ENCODE assay signal across 9 cellular contexts in genomic region chr7:149284850-149285580, GRCh38. TPM values are rescaled to one million over a fixed set of nuclear protein-coding genes. Genes with fewer than 3 reads are reported as not detected.
DNase-seq lines count a peak whose midpoint lies in the region; ATAC-seq, FAIRE-seq and TF ChIP-seq lines count a peak whose summit lies in the region.
"Had no signal": no experiment of that assay in that cellular context is flagged by ENCODE, and none has a peak within 500 bp of the region (broad histone marks: within the 10 kb centered on the region; RNA-seq: fewer than 3 reads in every experiment).

No MANE protein-coding gene starts in this region.

- peak overlapping the region; percentile 96 for H3K4me2 ChIP-seq in endothelial cell of umbilical vein (ENCODE audit: insufficient read depth, low read length)

- no peak for TF ChIP-seq CTCF in endothelial cell of umbilical vein (IDR thresholded peaks at IDR 0.05; ENCODE audit: extremely low read depth in 1 of 2, insufficient read depth in 1 of 2, low read depth in 1 of 2, low read length in 2 of 2)

- H3K79me2 ChIP-seq in endothelial cell of umbilical vein (ENCODE audit: control insufficient read depth, insufficient read depth, low read length) = no peaks in the 10 kb centered on the region

- TF ChIP-seq POLR2A in endothelial cell of umbilical vein (IDR thresholded peaks at IDR 0.05; ENCODE audit: low read depth, low read length) = peak; percentile 80

- FAIRE-seq in endothelial cell of umbilical vein (lab: Jason Lieb, UNC) = peak; percentile 92
- FAIRE-seq: colon had no signal

- dilution Hi-C loops in endothelial cell of umbilical vein (cut with MboI; ENCODE audit: extremely low pct_ligation_motif_present, low sequenced_read_pairs) = no loop called here

- no peaks in the 10 kb centered on the region for H3K27me3 ChIP-seq in endothelial cell of umbilical vein (ENCODE audit: control insufficient read depth in 2 of 2, insufficient read depth in 2 of 2, low read length in 2 of 2)

- H3K4me1 ChIP-seq in endothelial cell of umbilical vein (ENCODE audit: control insufficient read depth, extremely low read depth, insufficient read depth, low read length) = peaks cover 9% of the 10 kb centered on the region

- intact Hi-C loops in endothelial cell of umbilical vein (cut with micrococcal nuclease) = loop anchor here (1.0 to 10.0 kb wide), 3 partner anchors 23 to 340 kb away; partner anchors contain the start of genes ZNF212 and ZNF783

- peak overlapping the region; percentile 43 to 76 (median 73) for H3K4me3 ChIP-seq in endothelial cell of umbilical vein (replicated peaks in 1 of 3; ENCODE audit: insufficient read depth in 1 of 3, low read depth in 1 of 3, low read length in 3 of 3)

- H3K9me3 ChIP-seq in endothelial cell of umbilical vein (replicated peaks; ENCODE audit: control insufficient read depth, insufficient read depth, low read length) = no peaks in the 10 kb centered on the region

- peaks cover 0 to 3% of the 10 kb centered on the region in 2 experiments for H3K36me3 ChIP-seq in endothelial cell of umbilical vein (ENCODE audit: control insufficient read depth in 2 of 2, extremely low read depth in 1 of 2, insufficient read depth in 2 of 2, low read length in 2 of 2)

- H2AFZ ChIP-seq in endothelial cell of umbilical vein (ENCODE audit: low read depth, low read length) = peak overlapping the region; percentile 94

- no peaks in the 10 kb centered on the region for H3K9me1 ChIP-seq in endothelial cell of umbilical vein (replicated peaks; ENCODE audit: control insufficient read depth, extremely low read depth, insufficient read depth, low read length)

- ATAC-seq in HG03457 (IDR thresholded peaks at IDR 0.05; ENCODE audit: unreplicated experiment) = peak; percentile 92

- H3K27ac ChIP-seq in endothelial cell of umbilical vein (ENCODE audit: insufficient read depth, low read depth, low read length) = no peak overlapping the region

- CTCF ChIA-PET in endothelial cell of umbilical vein (lab: Charles Lee) = interaction anchor here (0.6 to 2.1 kb wide), 6 partner anchors 10 to 314 kb away, joined by 3 to 19 read pairs (median 3); partner anchors contain the start of gene ZNF783

- DNase-seq in C1 segment of cervical spinal cord (lab: John Stamatoyannopoulos, UW) = peak; percentile 26 to 90 (median 85)
- DNase-seq in GM19240 (ENCODE audit: insufficient read length, low spot score) = peak; percentile 91
- peak; percentile 95 for DNase-seq in NCI-H774 (lab: John Stamatoyannopoulos, UW)
- peak; percentile 98 for DNase-seq in activated CD8-positive, alpha-beta memory T cell treated with anti-CD3 and anti-CD28 coated beads, Interleukin-2, amount 50 U/mL, for 48 hours
- peak; percentile 95 for DNase-seq in endothelial cell of umbilical vein (ENCODE audit: low read depth, low spot score)
- DNase-seq in middle frontal gyrus (ENCODE audit: extremely low spot score, low spot score) = peak; percentile 83
- DNase-seq in stimulated activated CD8-positive, alpha-beta memory T cell treated with anti-CD3 and anti-CD28 coated beads, Interleukin-2, amount 100 ng/mL, for 1 hour (ENCODE audit: low read depth in 2 of 2) = peak; percentile 94 to 96

- no TSS peak for BruUV-seq in endothelial cell of umbilical vein (replicated peaks; lab: Mats Ljungman, UMichigan)

- H3K9ac ChIP-seq in endothelial cell of umbilical vein (replicated peaks; ENCODE audit: extremely low read depth, insufficient read depth, low read length) = peak overlapping the region; percentile 54

- POLR2A ChIA-PET in endothelial cell of umbilical vein (lab: Charles Lee) = no interaction called here

- H4K20me1 ChIP-seq in endothelial cell of umbilical vein (replicated peaks; ENCODE audit: control insufficient read depth, extremely low read depth, insufficient read depth, low read length) = no peaks in the 10 kb centered on the region

TF ChIP-seq in endothelial cell of umbilical vein, 7 proteins besides CTCF, POLR2A, EP300 and RAD21:
- TF ChIP-seq JUN (IDR thresholded peaks at IDR 0.05; ENCODE audit: borderline replicate concordance, insufficient read depth, insufficient read length, low read depth) = no peak
- peak; percentile 43 for TF ChIP-seq MAX (IDR thresholded peaks at IDR 0.05; ENCODE audit: insufficient read depth, insufficient read length)
- TF ChIP-seq POLR2AphosphoS5 (IDR thresholded peaks at IDR 0.05; ENCODE audit: insufficient read depth, low read depth, low read length) = peak; percentile 85

RNA-seq across cellular contexts. Expression of gene ZNF783, which starts 23.0 kb away (rescaled TPM):
- total RNA-seq in endothelial cell of umbilical vein = 9.2 and 9.8 TPM in 2 replicates
- polyA plus RNA-seq in endothelial cell of umbilical vein = 7.3 and 8.0 TPM in 2 replicates
- polyA plus RNA-seq in endothelial cell of umbilical vein (2011; cell fraction: cytosol; rRNA removed) = 4.2 and 5.5 TPM in 2 replicates
- 39.4 and 41.8 TPM in 2 replicates for polyA plus RNA-seq in endothelial cell of umbilical vein (2011; cell fraction: nucleus; rRNA removed)
- 3.9 and 5.4 TPM in 2 replicates for polyA plus RNA-seq in endothelial cell of umbilical vein (2012)
- polyA minus RNA-seq in endothelial cell of umbilical vein = 6.9 and 10.7 TPM in 2 replicates
- 3.9 TPM for polyA minus RNA-seq in endothelial cell of umbilical vein (2011; cell fraction: cytosol; rRNA and poly(A)+ RNA removed)
- 7.7 and 10.1 TPM in 2 replicates for polyA minus RNA-seq in endothelial cell of umbilical vein (2011; cell fraction: nucleus; rRNA and poly(A)+ RNA removed)

RNA-seq across cellular contexts. Expression of gene ZNF212, which starts 45.6 kb away (rescaled TPM):
- 9.0 and 9.2 TPM in 2 replicates for total RNA-seq in endothelial cell of umbilical vein
- polyA plus RNA-seq in endothelial cell of umbilical vein = 3.3 and 3.6 TPM in 2 replicates
- 3.9 and 4.0 TPM in 2 replicates for polyA plus RNA-seq in endothelial cell of umbilical vein (2011; cell fraction: cytosol; rRNA removed)
- 12.3 and 13.1 TPM in 2 replicates for polyA plus RNA-seq in endothelial cell of umbilical vein (2011; cell fraction: nucleus; rRNA removed)
- 3.3 and 4.6 TPM in 2 replicates for polyA plus RNA-seq in endothelial cell of umbilical vein (2012)
- polyA minus RNA-seq in endothelial cell of umbilical vein = 4.2 and 5.5 TPM in 2 replicates
- polyA minus RNA-seq in endothelial cell of umbilical vein (2011; cell fraction: cytosol; rRNA and poly(A)+ RNA removed) = 4.6 TPM
- 4.8 and 6.3 TPM in 2 replicates for polyA minus RNA-seq in endothelial cell of umbilical vein (2011; cell fraction: nucleus; rRNA and poly(A)+ RNA removed)
